Comparison of ENCODE assay signal across 8 cellular contexts in genomic region chr7:73005356-73005692, GRCh38. TPM values are rescaled to one million over a fixed set of nuclear protein-coding genes. Genes with fewer than 3 reads are reported as not detected.
DNase-seq lines count a peak whose midpoint lies in the region; ATAC-seq and TF ChIP-seq lines count a peak whose summit lies in the region.
"Not testable (repeated sequence)": the region's sequence is repeated elsewhere in the genome, so short reads cannot be mapped to it uniquely, and the experiment has no call there.

No MANE protein-coding gene starts in this region.

- peak overlapping the region; percentile 100 for H3K27ac Mint-ChIP-seq in type B pancreatic cell

- not testable (repeated sequence) for DNase-seq in NT2/D1 (ENCODE audit: low read depth, low spot score)
- DNase-seq in activated T-cell treated with anti-CD3 and anti-CD28 coated beads for 24 hours (ENCODE audit: low read depth) (peak; percentile 63), lower leg skin (ENCODE audit: low spot score in 2 of 2) (peak; percentile 37 to 93), spleen (peak; percentile 94), type B pancreatic cell (ENCODE audit: extremely low spot score, unreplicated experiment) (peak; percentile 84)
- peak in 2 of 3 donors; percentile 52 to 74 for DNase-seq in effector memory CD4-positive, alpha-beta T cell

- H3K9ac ChIP-seq in NT2/D1 (ENCODE audit: insufficient read length, low read depth) = peak overlapping the region; percentile 64

- intact Hi-C loops in lower leg skin (cut with DNase I; ENCODE audit: low total_unique reads); spleen (cut with DNase I; ENCODE audit: low total_unique reads): not testable (repeated sequence)

- not testable (repeated sequence) for TF ChIP-seq CTCF in lower leg skin (IDR thresholded peaks at IDR 0.05); spleen (IDR thresholded peaks at IDR 0.05 in 8 of 11, conservative IDR thresholded peaks at IDR 0.05 in 3 of 11); type B pancreatic cell (conservative IDR thresholded peaks at IDR 0.05)

- TF ChIP-seq POLR2A in lower leg skin (IDR thresholded peaks at IDR 0.05); spleen (IDR thresholded peaks at IDR 0.05): not testable (repeated sequence)

- H3K4me1 Mint-ChIP-seq in type B pancreatic cell (ENCODE audit: unreplicated experiment) = not testable (repeated sequence)

- peak overlapping the region; percentile 49 for H3K4me3 ChIP-seq in NT2/D1 (ENCODE audit: insufficient read length, low read depth)
- peak overlapping the region; percentile 56 for H3K4me3 ChIP-seq in effector memory CD4-positive, alpha-beta T cell (ENCODE audit: insufficient read depth, low read depth, low read length, poor library complexity, severe bottlenecking)
- H3K4me3 ChIP-seq in lower leg skin (ENCODE audit: low read depth, poor library complexity, severe bottlenecking) = peak overlapping the region; percentile 32
- peak overlapping the region; percentile 45 to 76 (median 64) for H3K4me3 ChIP-seq in spleen

- H3K27me3 Mint-ChIP-seq in type B pancreatic cell = not testable (repeated sequence)

- H3K27ac ChIP-seq in effector memory CD4-positive, alpha-beta T cell (ENCODE audit: insufficient read depth, low read length, poor library complexity, severe bottlenecking) = peak overlapping the region; percentile 68
- peak overlapping the region; percentile 73 to 96 (median 90) for H3K27ac ChIP-seq in spleen

- not testable (repeated sequence) for H3K36me3 ChIP-seq in NT2/D1 (ENCODE audit: insufficient read depth, insufficient read length, low read length); effector memory CD4-positive, alpha-beta T cell (ENCODE audit: control insufficient read depth, insufficient read depth, low read length); spleen

- H3K4me3 Mint-ChIP-seq in type B pancreatic cell = peak overlapping the region; percentile 99

- H3K36me3 Mint-ChIP-seq in type B pancreatic cell = not testable (repeated sequence)

- not testable (repeated sequence) for H3K9me3 Mint-ChIP-seq in type B pancreatic cell

- WGBS in lower leg skin, 2 donors = no CpG with 5 or more reads among the region's 30 CpGs
- 0 to 1% (median 0%) methylated on average over 16 to 18 of the region's 30 CpGs; no CpG with 5 or more reads in 1 of the 5 donors for WGBS in spleen, 5 donors

- H3K9me3 ChIP-seq in NT2/D1 (ENCODE audit: insufficient read depth, low read length); effector memory CD4-positive, alpha-beta T cell (ENCODE audit: control insufficient read depth, low read length); spleen: not testable (repeated sequence)

- ATAC-seq in GM18907 (IDR thresholded peaks at IDR 0.05; ENCODE audit: unreplicated experiment) = peak; percentile 87
- peak; percentile 60 for ATAC-seq in HG02852 (IDR thresholded peaks at IDR 0.05; ENCODE audit: unreplicated experiment)

- not testable (repeated sequence) for H3K27me3 ChIP-seq in NT2/D1 (ENCODE audit: insufficient read depth, insufficient read length); effector memory CD4-positive, alpha-beta T cell (replicated peaks; ENCODE audit: control insufficient read depth, insufficient read depth, low read length, poor library complexity, severe bottlenecking); spleen (replicated peaks in 1 of 7)

- H3K4me1 ChIP-seq in NT2/D1 (ENCODE audit: insufficient read depth, insufficient read length); effector memory CD4-positive, alpha-beta T cell (ENCODE audit: control insufficient read depth, insufficient read depth, low read length, poor library complexity, severe bottlenecking): not testable (repeated sequence)
- H3K4me1 ChIP-seq in spleen = peaks cover 3 to 15% (median 7%) of the 10 kb centered on the region in 6 donors

RNA-seq across cellular contexts. Expression of gene SPDYE8, which starts 24.2 kb away (rescaled TPM):
- total RNA-seq in lower leg skin = not detected
- total RNA-seq in spleen = not detected
- not detected for polyA plus RNA-seq in spleen
- total RNA-seq in type B pancreatic cell (ENCODE audit: low replicate concordance) = not detected in 2 replicates

RNA-seq across cellular contexts. Expression of gene TRIM74, which starts 36.1 kb away (rescaled TPM):
- under 1 TPM in 3 of 4 donors, not detected in 1; 0.19 to 0.27 (median 0.25) TPM for total RNA-seq in lower leg skin
- 1 to 10 TPM in 3 of 7 donors, under 1 TPM in 1, not detected in 3; 0.23 to 1.4 (median 1.2) TPM for total RNA-seq in spleen
- 1 to 10 TPM in 1 of 3 donors, under 1 TPM in 2; 0.64 to 1.9 (median 0.74) TPM for polyA plus RNA-seq in spleen
- total RNA-seq in type B pancreatic cell (ENCODE audit: low replicate concordance) = 1.8 TPM in 1 of 2 replicates, not detected in the other

RNA-seq across cellular contexts. Expression of gene SPDYE11, which starts 52.4 kb away (rescaled TPM):
- total RNA-seq in lower leg skin (not detected), spleen (not detected), type B pancreatic cell (ENCODE audit: low replicate concordance) (not detected in 2 replicates)
- not detected for polyA plus RNA-seq in spleen
